Comparison of ENCODE assay signal across 10 cellular contexts in the genomic region with DNA sequence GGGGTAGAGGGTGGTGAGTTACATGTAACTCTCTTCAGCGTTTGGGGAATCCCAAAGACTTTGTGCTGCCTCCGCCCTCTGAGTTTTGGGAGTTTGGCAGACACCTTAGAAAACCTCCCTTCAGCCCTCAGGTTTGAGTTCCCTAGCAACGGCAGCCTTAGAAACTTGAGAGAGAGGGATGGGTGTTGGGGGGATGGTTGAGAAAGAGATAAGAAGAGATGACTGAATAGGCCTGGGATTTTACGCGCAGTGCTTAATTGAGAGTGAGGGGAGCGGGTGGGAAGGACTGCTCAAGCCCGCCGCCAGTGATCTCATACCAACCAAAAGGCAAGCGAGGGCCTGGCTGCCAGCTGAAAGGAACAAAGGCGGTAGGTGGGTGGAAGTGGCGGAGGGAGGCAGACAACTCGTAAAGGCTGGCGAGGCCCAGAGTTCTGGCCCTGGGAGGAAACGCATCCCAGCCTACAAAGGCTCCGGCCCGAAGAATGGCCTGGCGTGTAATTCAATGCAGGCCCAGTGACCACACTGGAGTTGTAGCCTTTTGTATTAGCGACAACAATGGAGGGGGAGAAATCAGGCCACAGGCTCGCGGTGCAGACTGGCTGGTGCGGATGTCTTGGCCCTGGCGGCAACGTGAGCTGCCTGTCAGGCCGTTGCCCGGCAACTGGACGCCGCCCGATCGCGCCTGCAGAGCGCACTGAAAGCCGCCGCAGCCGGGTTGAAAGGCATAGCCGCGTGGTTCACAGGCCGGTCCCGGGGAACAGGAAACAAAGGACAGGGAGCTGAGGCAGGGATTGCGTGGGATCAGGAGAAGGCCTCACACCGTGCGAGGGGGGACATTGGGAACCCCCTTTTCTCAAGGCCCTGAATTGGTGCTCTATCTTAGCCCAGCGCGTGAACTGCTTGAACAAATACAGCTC. TPM values are rescaled to one million over a fixed set of nuclear protein-coding genes. Genes with fewer than 3 reads are reported as not detected.
DNase-seq lines count a peak whose midpoint lies in the region; ATAC-seq and TF ChIP-seq lines count a peak whose summit lies in the region.
"Had no signal": no experiment of that assay in that cellular context is flagged by ENCODE, and none has a peak within 500 bp of the region (broad histone marks: within the 10 kb centered on the region; RNA-seq: fewer than 3 reads in every experiment).

No MANE protein-coding gene starts in this region.

- no peak overlapping the region for H3K27ac Mint-ChIP-seq in activated T-helper 1 cell treated with anti-CD3 and anti-CD28 coated beads, Interleukin-12 subunit alpha, Interleukin-12 subunit beta, Interleukin-2, Interleukin-4 antibody, amounts not matched to agents 30 ng/mL and 10 ng/mL and 1 ng/mL, durations not matched to agents 14 hours and 24 hours and 36 hours
- no peak overlapping the region for H3K27ac Mint-ChIP-seq in activated T-cell treated with anti-CD3 and anti-CD28 coated beads, Interleukin-2, amount 50 U/mL, for 72 hours
- peak overlapping the region; percentile 99 for H3K27ac Mint-ChIP-seq in neural crest cell (ENCODE audit: unreplicated experiment)
- H3K27ac Mint-ChIP-seq: T-helper 1 cell treated with Interleukin-12 subunit alpha and Interleukin-12 subunit beta and Interleukin-4 antibody, amounts not matched to agents 30 μg/mL and 1 μg/mL, for 36 hours had no signal

- H3K9me3 Mint-ChIP-seq in activated T-helper 1 cell treated with anti-CD3 and anti-CD28 coated beads, Interleukin-12 subunit alpha, Interleukin-12 subunit beta, Interleukin-2, Interleukin-4 antibody, amounts not matched to agents 30 ng/mL and 10 ng/mL and 1 ng/mL, durations not matched to agents 14 hours and 24 hours and 36 hours, result no peaks in the 10 kb centered on the region
- H3K9me3 Mint-ChIP-seq in activated T-cell treated with anti-CD3 and anti-CD28 coated beads, Interleukin-2, amount 50 U/mL, for 72 hours, result no peaks in the 10 kb centered on the region
- no peaks in the 10 kb centered on the region for H3K9me3 Mint-ChIP-seq in neural crest cell
- H3K9me3 Mint-ChIP-seq: T-helper 1 cell treated with Interleukin-12 subunit alpha and Interleukin-12 subunit beta and Interleukin-4 antibody, amounts not matched to agents 30 μg/mL and 1 μg/mL, for 36 hours had no signal

- no peak overlapping the region for H3K4me3 Mint-ChIP-seq in activated T-helper 1 cell treated with anti-CD3 and anti-CD28 coated beads, Interleukin-12 subunit alpha, Interleukin-12 subunit beta, Interleukin-2, Interleukin-4 antibody, amounts not matched to agents 30 ng/mL and 10 ng/mL and 1 ng/mL, durations not matched to agents 14 hours and 24 hours and 36 hours
- peak overlapping the region; percentile 38 to 63 for H3K4me3 Mint-ChIP-seq in activated T-cell treated with anti-CD3 and anti-CD28 coated beads, Interleukin-2, amount 50 U/mL, for 72 hours
- peak overlapping the region; percentile 80 for H3K4me3 Mint-ChIP-seq in neural crest cell
- H3K4me3 Mint-ChIP-seq: T-helper 1 cell treated with Interleukin-12 subunit alpha and Interleukin-12 subunit beta and Interleukin-4 antibody, amounts not matched to agents 30 μg/mL and 1 μg/mL, for 36 hours had no signal

- peaks cover 7% of the 10 kb centered on the region for H3K4me1 Mint-ChIP-seq in activated T-helper 1 cell treated with anti-CD3 and anti-CD28 coated beads, Interleukin-12 subunit alpha, Interleukin-12 subunit beta, Interleukin-2, Interleukin-4 antibody, amounts not matched to agents 30 ng/mL and 10 ng/mL and 1 ng/mL, durations not matched to agents 14 hours and 24 hours and 36 hours (ENCODE audit: low read depth)
- H3K4me1 Mint-ChIP-seq in activated T-cell treated with anti-CD3 and anti-CD28 coated beads, Interleukin-2, amount 50 U/mL, for 72 hours (ENCODE audit: low read depth), result peaks cover 11% of the 10 kb centered on the region
- H3K4me1 Mint-ChIP-seq in neural crest cell, result peaks cover 76% of the 10 kb centered on the region

- no peak overlapping the region for H3K4me3 ChIP-seq in aorta (ENCODE audit: low read length in 2 of 2)

- no peaks in the 10 kb centered on the region for H3K4me1 ChIP-seq in aorta (ENCODE audit: control insufficient read depth in 1 of 2, insufficient read depth in 2 of 2, low read length in 2 of 2)

- peaks cover 2% of the 10 kb centered on the region for H3K27me3 Mint-ChIP-seq in activated T-helper 1 cell treated with anti-CD3 and anti-CD28 coated beads, Interleukin-12 subunit alpha, Interleukin-12 subunit beta, Interleukin-2, Interleukin-4 antibody, amounts not matched to agents 30 ng/mL and 10 ng/mL and 1 ng/mL, durations not matched to agents 14 hours and 24 hours and 36 hours (ENCODE audit: insufficient read depth)
- H3K27me3 Mint-ChIP-seq in activated T-cell treated with anti-CD3 and anti-CD28 coated beads, Interleukin-2, amount 50 U/mL, for 72 hours (ENCODE audit: low read depth), result no peaks in the 10 kb centered on the region
- no peaks in the 10 kb centered on the region for H3K27me3 Mint-ChIP-seq in neural crest cell (ENCODE audit: low read depth)

- no peaks in the 10 kb centered on the region for H3K27me3 ChIP-seq in aorta (ENCODE audit: control insufficient read depth in 1 of 2, insufficient read depth in 2 of 2, low read length in 1 of 2)

- 32 to 33% methylated on average over 43 of the region's 43 CpGs for WGBS in aorta, 2 donors

- no peak for TF ChIP-seq CTCF in neural crest cell (conservative IDR thresholded peaks at IDR 0.05)

- ATAC-seq in activated T-cell treated with anti-CD3 and anti-CD28 coated beads, Interleukin-2, amount 50 U/mL, for 72 hours (replicated peaks in 1 of 2), result peak; percentile 80 to 88
- peak; percentile 71 for ATAC-seq in aorta (ENCODE audit: low FRiP score)

- intact Hi-C loops in activated T-helper 1 cell treated with anti-CD3 and anti-CD28 coated beads, Interleukin-12 subunit alpha, Interleukin-12 subunit beta, Interleukin-2, Interleukin-4 antibody, amounts not matched to agents 30 ng/mL and 10 ng/mL and 1 ng/mL, durations not matched to agents 14 hours and 24 hours and 36 hours (cut with micrococcal nuclease), result no loop called here
- intact Hi-C loops in aorta (cut with DNase I), result no loop called here

- peaks cover 2% of the 10 kb centered on the region for H3K36me3 Mint-ChIP-seq in activated T-helper 1 cell treated with anti-CD3 and anti-CD28 coated beads, Interleukin-12 subunit alpha, Interleukin-12 subunit beta, Interleukin-2, Interleukin-4 antibody, amounts not matched to agents 30 ng/mL and 10 ng/mL and 1 ng/mL, durations not matched to agents 14 hours and 24 hours and 36 hours (ENCODE audit: low read depth)
- no peaks in the 10 kb centered on the region for H3K36me3 Mint-ChIP-seq in activated T-cell treated with anti-CD3 and anti-CD28 coated beads, Interleukin-2, amount 50 U/mL, for 72 hours (ENCODE audit: insufficient read depth in 2 of 2)
- H3K36me3 Mint-ChIP-seq in neural crest cell (ENCODE audit: low read depth), result no peaks in the 10 kb centered on the region

- DNase-seq in activated T-helper 1 cell treated with Interleukin-2 at 50 U/mL for 16 hours (ENCODE audit: low read depth) (peak; percentile 18), NCI-H1436 treated with DMSO at 0.1 percent for 48 hours (lab: John Stamatoyannopoulos, UW) (peak; percentile 55), globus pallidus (ENCODE audit: low spot score) (peak; percentile 92), neural crest cell (ENCODE audit: low read depth, low spot score) (peak; percentile 86), aorta (peak; percentile 69 to 82), GDM1 (lab: John Stamatoyannopoulos, UW) (no peak)
- DNase-seq in activated T-helper 1 cell treated with anti-CD3 and anti-CD28 coated beads, Interleukin-12 subunit alpha, Interleukin-12 subunit beta, Interleukin-2, Interleukin-4 antibody, amounts not matched to agents 30 ng/mL and 10 ng/mL and 1 ng/mL, durations not matched to agents 14 hours and 24 hours and 36 hours (ENCODE audit: low spot score), result no peak
- DNase-seq in activated T-cell treated with anti-CD3 and anti-CD28 coated beads, Interleukin-2, amount 50 U/mL, for 72 hours, result peak; percentile 37 to 56

- no peaks in the 10 kb centered on the region for H3K36me3 ChIP-seq in aorta (ENCODE audit: control insufficient read depth in 1 of 2, insufficient read depth in 2 of 2, low read length in 1 of 2)

- H3K9me3 ChIP-seq in aorta (ENCODE audit: control insufficient read depth, low read length), result no peaks in the 10 kb centered on the region

- no peak overlapping the region for H3K27ac ChIP-seq in aorta (ENCODE audit: low read depth in 1 of 2, low read length in 2 of 2)
- H3K27ac ChIP-seq: C4-2B had no signal

RNA-seq across cellular contexts. Expression of gene DARS1, which starts 39.9 kb away (rescaled TPM):
- 132 and 140 TPM in 2 replicates for total RNA-seq in activated T-helper 1 cell treated with anti-CD3 and anti-CD28 coated beads, Interleukin-12 subunit alpha, Interleukin-12 subunit beta, Interleukin-2, Interleukin-4 antibody, amounts not matched to agents 30 ng/mL and 10 ng/mL and 1 ng/mL, durations not matched to agents 14 hours and 24 hours and 36 hours
- total RNA-seq in activated T-cell treated with anti-CD3 and anti-CD28 coated beads, Interleukin-2, amount 50 U/mL, for 72 hours, result 100 to 1,000 TPM; 224 to 264 TPM
- total RNA-seq in neural crest cell, result 73.8 and 91.1 TPM in 2 replicates
- total RNA-seq in aorta, result 10 to 100 TPM; 59.8 to 67.7 TPM
- polyA plus RNA-seq in aorta, result 10 to 100 TPM; 42.8 to 47.0 TPM

Comparison
In these comparisons a context has a peak if more than half of its experiments do, and no peak if none do; other contexts are left out.
1. DNase-seq: peak in activated T-helper 1 cell treated with Interleukin-2 at 50 U/mL for 16 hours (single experiment), NCI-H1436 treated with DMSO at 0.1 percent for 48 hours (single experiment), activated T-cell treated with anti-CD3 and anti-CD28 coated beads, Interleukin-2, amount 50 U/mL, for 72 hours (2 of 2), globus pallidus (single experiment), neural crest cell (single experiment) and aorta (2 of 2); none in activated T-helper 1 cell treated with anti-CD3 and anti-CD28 coated beads, Interleukin-12 subunit alpha, Interleukin-12 subunit beta, Interleukin-2, Interleukin-4 antibody, amounts not matched to agents 30 ng/mL and 10 ng/mL and 1 ng/mL, durations not matched to agents 14 hours and 24 hours and 36 hours (single experiment) and GDM1 (single experiment).